In the genomic region with DNA sequence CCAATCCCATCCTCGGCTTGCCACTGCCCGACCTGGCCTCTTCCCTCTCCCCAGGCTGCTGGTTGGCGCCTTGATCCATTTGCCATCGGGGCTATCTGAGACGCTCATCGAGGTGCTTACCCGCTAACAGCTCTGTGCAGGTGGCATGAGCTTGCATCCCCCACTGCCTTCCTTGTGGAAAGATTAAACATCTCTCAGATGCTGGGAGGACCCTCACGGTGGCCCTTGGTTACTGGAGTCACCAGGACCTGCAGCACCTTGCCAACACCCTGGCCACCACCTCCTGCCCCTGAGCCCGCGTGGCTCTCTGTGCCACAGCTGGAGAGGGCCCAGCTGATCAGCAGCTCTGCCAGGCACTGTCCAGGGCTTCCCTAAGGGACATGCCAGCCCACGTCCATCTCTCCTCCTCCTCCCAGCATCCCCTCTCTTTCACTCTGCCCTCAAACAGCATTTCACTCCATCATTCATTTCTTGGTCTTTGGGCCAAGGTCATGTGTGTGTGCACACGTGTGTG, we compare ENCODE assay signal across 1 cellular context.
TF ChIP-seq lines count a peak whose summit lies in the region.

No MANE protein-coding gene starts in this region.

TF ChIP-seq in IMR-90, 13 proteins besides CTCF, POLR2A, EP300 and RAD21 (continued from another document):
- TF ChIP-seq MXI1 (IDR thresholded peaks at IDR 0.05; ENCODE audit: borderline replicate concordance, low read depth, low read length) (no peak), SMC3 (IDR thresholded peaks at IDR 0.05; ENCODE audit: low read depth, low read length) (no peak), CEBPB (IDR thresholded peaks at IDR 0.05; ENCODE audit: low read depth, low read length) (no peak), NFE2L2 (IDR thresholded peaks at IDR 0.05; ENCODE audit: low read depth, low read length) (no peak), FOS (IDR thresholded peaks at IDR 0.05; ENCODE audit: low read depth, low read length) (no peak), MAZ (IDR thresholded peaks at IDR 0.05; ENCODE audit: borderline replicate concordance, low read depth, low read length) (no peak), RFX5 (IDR thresholded peaks at IDR 0.05; ENCODE audit: low read depth, low read length) (no peak), RCOR1 (IDR thresholded peaks at IDR 0.05; ENCODE audit: insufficient replicate concordance, low read length) (no peak), CHD1 (IDR thresholded peaks at IDR 0.05; ENCODE audit: low read depth, low read length) (no peak), MAFK (IDR thresholded peaks at IDR 0.05; ENCODE audit: low read depth, low read length) (no peak), BHLHE40 (IDR thresholded peaks at IDR 0.05; ENCODE audit: low read depth, low read length) (no peak)
- TF ChIP-seq, protein P1, sequence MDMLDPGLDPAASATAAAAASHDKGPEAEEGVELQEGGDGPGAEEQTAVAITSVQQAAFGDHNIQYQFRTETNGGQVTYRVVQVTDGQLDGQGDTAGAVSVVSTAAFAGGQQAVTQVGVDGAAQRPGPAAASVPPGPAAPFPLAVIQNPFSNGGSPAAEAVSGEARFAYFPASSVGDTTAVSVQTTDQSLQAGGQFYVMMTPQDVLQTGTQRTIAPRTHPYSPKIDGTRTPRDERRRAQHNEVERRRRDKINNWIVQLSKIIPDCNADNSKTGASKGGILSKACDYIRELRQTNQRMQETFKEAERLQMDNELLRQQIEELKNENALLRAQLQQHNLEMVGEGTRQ (IDR thresholded peaks at IDR 0.05; ENCODE audit: low read depth, low read length) = no peak
